In genomic region chr2:62775367-62775668, GRCh38 we compare ENCODE assay signal across 1 cellular context.
TF ChIP-seq lines count a peak whose summit lies in the region.

No MANE protein-coding gene starts in this region.

TF ChIP-seq in neural cell, 6 proteins besides CTCF, POLR2A, EP300 and RAD21 (continued from another document):
- TF ChIP-seq REST (IDR thresholded peaks at IDR 0.05; ENCODE audit: borderline replicate concordance) (no peak), EZH2 (IDR thresholded peaks at IDR 0.05; ENCODE audit: borderline replicate concordance, insufficient read depth, low read length, poor library complexity, severe bottlenecking) (no peak)
